ENCODE assay signal across 23 cellular contexts in genomic region chr2:42558827-42559226, GRCh38. TPM values are rescaled to one million over a fixed set of nuclear protein-coding genes. Genes with fewer than 3 reads are reported as not detected.
A peak's percentile ranks its signal among the peaks of the same experiment; 100 is the strongest.
DNase-seq lines count a peak whose midpoint lies in the region; ATAC-seq, FAIRE-seq and TF ChIP-seq lines count a peak whose summit lies in the region.
"Had no signal": no experiment of that assay in that cellular context is flagged by ENCODE, and none has a peak within 500 bp of the region (broad histone marks: within the 10 kb centered on the region; RNA-seq: fewer than 3 reads in every experiment).

No MANE protein-coding gene starts in this region.

- no peaks in the 10 kb centered on the region for H3K9me3 ChIP-seq in RWPE2 (ENCODE audit: severe bottlenecking)
- H3K9me3 ChIP-seq in small intestine (ENCODE audit: control insufficient read depth, low read depth): no peaks in the 10 kb centered on the region
- H3K9me3 ChIP-seq: BLaER1, spleen, vagina had no signal

- H3K27me3 ChIP-seq in RWPE2 (ENCODE audit: insufficient read depth, poor library complexity, severe bottlenecking): no peaks in the 10 kb centered on the region
- no peaks in the 10 kb centered on the region for H3K27me3 ChIP-seq in small intestine (ENCODE audit: control insufficient read depth in 2 of 2, insufficient read depth in 2 of 2, low read length in 2 of 2)
- H3K27me3 ChIP-seq: BLaER1, spleen, vagina had no signal

- WGBS in small intestine, 3 donors: 25 to 76% (median 40%) methylated on average over 3 of the region's 3 CpGs

- no peak overlapping the region for H3K4me3 ChIP-seq in RWPE2 (ENCODE audit: severe bottlenecking)
- H3K4me3 ChIP-seq in small intestine (ENCODE audit: low read depth in 1 of 2, low read length in 2 of 2): no peak overlapping the region
- H3K4me3 ChIP-seq: BLaER1, spleen, vagina had no signal

- FAIRE-seq in small intestine (lab: Jason Lieb, UNC): no peak
- FAIRE-seq: A204.1, D721Med, G401.6, RCC 7860 had no signal

- H3K27ac ChIP-seq in RWPE2 (ENCODE audit: poor library complexity, severe bottlenecking) (no peak overlapping the region), small intestine (ENCODE audit: low read depth in 1 of 2, low read length in 1 of 2) (peak overlapping the region in 1 of 2 donors; percentile 12)
- H3K27ac ChIP-seq: BLaER1, spleen, vagina had no signal

- ATAC-seq in RWPE2 (ENCODE audit: low read depth) (0 out of 3 replicates have a peak, but pooled peaks have one; percentile 36), GM21619 (IDR thresholded peaks at IDR 0.05; ENCODE audit: unreplicated experiment) (no peak)
- ATAC-seq: activated naive CD4-positive, alpha-beta T cell treated with anti-CD3 and anti-CD28 coated beads, Interleukin-2, amount 50 U/mL, for 72 hours; left cardiac atrium; SK-N-SH treated with all-trans-retinoic acid at 6 μM for 48 hours had no signal

- H3K36me3 ChIP-seq in RWPE2 (ENCODE audit: low read depth) (no peaks in the 10 kb centered on the region), small intestine (ENCODE audit: control insufficient read depth in 2 of 2, insufficient read depth in 2 of 2, low read length in 2 of 2) (no peaks in the 10 kb centered on the region)
- H3K36me3 ChIP-seq: BLaER1, spleen, vagina had no signal

- TF ChIP-seq CTCF in RWPE2 (IDR thresholded peaks at IDR 0.05; ENCODE audit: poor library complexity, severe bottlenecking): no peak

- no peaks in the 10 kb centered on the region for H3K4me1 ChIP-seq in RWPE2 (ENCODE audit: insufficient read depth, poor library complexity, severe bottlenecking)
- peaks cover 0 to 4% of the 10 kb centered on the region in 2 donors for H3K4me1 ChIP-seq in small intestine (ENCODE audit: control insufficient read depth in 2 of 2, insufficient read depth in 1 of 2, low read depth in 1 of 2, low read length in 1 of 2)
- H3K4me1 ChIP-seq: BLaER1, spleen, vagina had no signal

- DNase-seq in NCI-H146 (lab: John Stamatoyannopoulos, UW) (peak; percentile 3), NCI-H146 treated with DMSO at 0.1 percent for 48 hours (lab: John Stamatoyannopoulos, UW; ENCODE audit: unreplicated experiment) (no peak), RWPE2 (ENCODE audit: low spot score) (no peak), islet precursor cell (peak; percentile 63), small intestine (peak; percentile 93), NCI-H2196 treated with DMSO at 0.1 percent for 48 hours (lab: John Stamatoyannopoulos, UW; ENCODE audit: unreplicated experiment) (no peak), AG20443 (ENCODE audit: low spot score) (no peak)
- DNase-seq: activated CD4-positive, CD25-positive, alpha-beta regulatory T cell treated with anti-CD3 and anti-CD28 coated beads, Interleukin-2, amount 50 U/mL, for 72 hours; effector CD8-positive, alpha-beta T cell; KG1; left cardiac atrium; NCI-H187 treated with DMSO at 0.1 percent for 48 hours; NCI-H345; spleen had no signal

RNA-seq across cellular contexts. Expression of gene MTA3, which starts 9.6 kb away (rescaled TPM):
- polyA plus RNA-seq in small intestine: 10 to 100 TPM; 16.6 to 34.9 (median 19.7) TPM

Comparison
In these comparisons a context has a peak if more than half of its experiments do, and no peak if none do; other contexts are left out.
1. DNase-seq: peak in NCI-H146 (single experiment), islet precursor cell (single experiment) and small intestine (single experiment); none in NCI-H146 treated with DMSO at 0.1 percent for 48 hours (single experiment), RWPE2 (single experiment), NCI-H2196 treated with DMSO at 0.1 percent for 48 hours (single experiment) and AG20443 (single experiment).